8 cellular contexts compared by ENCODE assay signal in genomic region chr6:45714795-45715507, GRCh38.
DNase-seq lines count a peak whose midpoint lies in the region; ATAC-seq, FAIRE-seq and TF ChIP-seq lines count a peak whose summit lies in the region.

No MANE protein-coding gene starts in this region.

- no TSS peak for BruUV-seq in K562 (replicated peaks; lab: Mats Ljungman, UMichigan)

- no peaks in the 10 kb centered on the region for H3K36me3 ChIP-seq in K562 (ENCODE audit: control insufficient read depth, insufficient read depth, low read length)
- no peaks in the 10 kb centered on the region for H3K36me3 ChIP-seq in gastrocnemius medialis

- POLR2A ChIA-PET in K562 (lab: Yijun Ruan, JAX), result interaction anchor here (0.6 to 1.0 kb wide), 4 partner anchors 260 to 1062 kb away, joined by 3 read pairs; no protein-coding TSS in a partner anchor

- intact Hi-C loops in K562 (cut with micrococcal nuclease), result loop anchor here (1.0 to 5.0 kb wide), 5 partner anchors 294 to 1238 kb away; partner anchors contain the start of gene SUPT3H
- intact Hi-C loops in gastrocnemius medialis (cut with DNase I; ENCODE audit: low total_unique reads), result loop anchor here (1.0 to 5.0 kb wide), 4 partner anchors 292 to 1238 kb away; no protein-coding TSS in a partner anchor

- peak; percentile 94 to 97 for TF ChIP-seq RAD21 in K562 (CRISPR knock-in tag; conservative IDR thresholded peaks at IDR 0.05 in 1 of 2, IDR thresholded peaks at IDR 0.05 in 1 of 2)

- 0 out of 2 replicates have a peak, but pooled peaks cover 5% of the 10 kb centered on the region for H4K20me1 ChIP-seq in K562 (replicated peaks; ENCODE audit: control insufficient read depth, insufficient read depth, low read length)

- DNase-seq in COLO668 (lab: John Stamatoyannopoulos, UW; ENCODE audit: unreplicated experiment) (peak; percentile 23), GM20000 (ENCODE audit: low spot score) (peak; percentile 60), NCI-H1048 (lab: John Stamatoyannopoulos, UW) (peak; percentile 37), SW480 (ENCODE audit: low spot score) (peak; percentile 81), K562 (ENCODE audit: extremely low read depth in 1 of 4, low spot score in 3 of 4) (peak; percentile 20 to 69 (median 44)), hippocampal formation (lab: John Stamatoyannopoulos, UW) (peak; percentile 19 to 88), gastrocnemius medialis (peak; percentile 16 to 43)

- TF ChIP-seq POLR2A in K562 (conservative IDR thresholded peaks at IDR 0.05) (no peak), gastrocnemius medialis (IDR thresholded peaks at IDR 0.05) (no peak)

- H3K27me3 ChIP-seq in K562 (ENCODE audit: control insufficient read depth in 2 of 2, insufficient read depth in 2 of 2, low read length in 2 of 2), result peaks cover 21 to 40% of the 10 kb centered on the region in 2 experiments
- H3K27me3 ChIP-seq in gastrocnemius medialis, result no peaks in the 10 kb centered on the region

- TF ChIP-seq EP300 in K562 (IDR thresholded peaks at IDR 0.05; ENCODE audit: low read length), result no peak

- CTCF ChIA-PET in K562 (lab: Yijun Ruan, JAX; ENCODE audit: low intra/inter-chr PET ratio), result interaction anchor here (1.6 to 2.6 kb wide), 2 partner anchors 1060 to 1245 kb away, joined by 6 to 11 read pairs; no protein-coding TSS in a partner anchor

- H3K4me2 ChIP-seq in K562 (ENCODE audit: insufficient read depth, low read length), result no peak overlapping the region

- H3K4me3 ChIP-seq in K562 (no peak overlapping the region), gastrocnemius medialis (no peak overlapping the region)

- H3K4me1 ChIP-seq in K562 (replicated peaks in 1 of 2; ENCODE audit: control insufficient read depth in 2 of 2, insufficient read depth in 2 of 2, low read length in 2 of 2) (no peaks in the 10 kb centered on the region; a peak in 1 of 5 replicates), gastrocnemius medialis (peaks cover 0 to 7% of the 10 kb centered on the region in 2 donors)

- H3K27ac ChIP-seq in K562 (ENCODE audit: extremely low read depth, low read depth, low read length) (no peak overlapping the region), gastrocnemius medialis (no peak overlapping the region)

- WGBS in K562 (ENCODE audit: insufficient coverage, low coverage, missing lambda C conversion rate), result 2% methylated on average over 6 of the region's 6 CpGs

- no peaks in the 10 kb centered on the region for H3K9me1 ChIP-seq in K562 (ENCODE audit: control insufficient read depth, insufficient read depth, low read length)

- no peak overlapping the region for H3K9ac ChIP-seq in K562 (ENCODE audit: insufficient read depth in 1 of 2, low read depth in 2 of 2, low read length in 2 of 2)

- H3K79me2 ChIP-seq in K562 (ENCODE audit: control insufficient read depth, insufficient read depth, low read length), result no peaks in the 10 kb centered on the region

- peak; percentile 40 for TF ChIP-seq CTCF in GM20000 (IDR thresholded peaks at IDR 0.05; ENCODE audit: extremely low read depth, missing control alignments)
- TF ChIP-seq CTCF in K562 (IDR thresholded peaks at IDR 0.05 in 2 of 3, conservative IDR thresholded peaks at IDR 0.05 in 1 of 3; ENCODE audit: insufficient read depth in 2 of 3, low read depth in 1 of 3, low read length in 3 of 3), result peak; percentile 74 to 87 (median 77)
- TF ChIP-seq CTCF in gastrocnemius medialis (IDR thresholded peaks at IDR 0.05 in 4 of 5, conservative IDR thresholded peaks at IDR 0.05 in 1 of 5), result peak; percentile 60 to 84 (median 70)

- H3K9me3 ChIP-seq in K562 (replicated peaks; ENCODE audit: control insufficient read depth, insufficient read depth, low read depth, low read length) (no peaks in the 10 kb centered on the region), gastrocnemius medialis (no peaks in the 10 kb centered on the region)

- in situ Hi-C loops in K562 (cut with MboI) (loop anchor here (10.0 kb wide), 1 partner anchor 1060 kb away; no protein-coding TSS in a partner anchor), gastrocnemius medialis (cut with MboI; ENCODE audit: low sequenced_read_pairs in 4 of 4) (loop anchor here (5.0 to 25.0 kb wide), 8 partner anchors 290 to 1240 kb away; no protein-coding TSS in a partner anchor)

- H2AFZ ChIP-seq in K562 (ENCODE audit: low read depth, low read length), result no peak overlapping the region

- peak; percentile 91 for FAIRE-seq in K562 (lab: Jason Lieb, UNC)

- ATAC-seq in K562 (peak; percentile 94), gastrocnemius medialis (peak; percentile 95 to 96), GM21367 (IDR thresholded peaks at IDR 0.05; ENCODE audit: unreplicated experiment) (no peak)

TF ChIP-seq in K562, 482 proteins besides CTCF, POLR2A, EP300 and RAD21 (continues in another document):
- TF ChIP-seq SMAD2 (IDR thresholded peaks at IDR 0.05; ENCODE audit: low read depth, low read length), result no peak
- no peak for TF ChIP-seq TRIM25 (IDR thresholded peaks at IDR 0.05; ENCODE audit: borderline replicate concordance)
- TF ChIP-seq YBX1 (IDR thresholded peaks at IDR 0.05), result no peak
- TF ChIP-seq DEAF1 (CRISPR knock-in tag; IDR thresholded peaks at IDR 0.05), result peak; percentile 92
- TF ChIP-seq STAG1 (CRISPR knock-in tag; IDR thresholded peaks at IDR 0.05; ENCODE audit: borderline replicate concordance), result peak; percentile 93
- TF ChIP-seq ZNF583 (CRISPR knock-in tag; IDR thresholded peaks at IDR 0.05), result no peak
- TF ChIP-seq ZFP91 (CRISPR knock-in tag; IDR thresholded peaks at IDR 0.05), result no peak
- TF ChIP-seq GTF2A2 (tag; IDR thresholded peaks at IDR 0.05), result no peak
- TF ChIP-seq MAZ (CRISPR knock-in tag; conservative IDR thresholded peaks at IDR 0.05 in 1 of 2, IDR thresholded peaks at IDR 0.05 in 1 of 2), result peak in 1 of 2 experiments; percentile 25; a peak in 1 of 4 replicates
- 0 out of 2 replicates have a peak, but pooled peaks have one; percentile 45 for TF ChIP-seq RB1 (IDR thresholded peaks at IDR 0.05; ENCODE audit: low read depth)
- TF ChIP-seq MCM2 (IDR thresholded peaks at IDR 0.05; ENCODE audit: low read depth), result no peak
- no peak for TF ChIP-seq PATZ1 (CRISPR knock-in tag; IDR thresholded peaks at IDR 0.05; ENCODE audit: borderline replicate concordance)
- TF ChIP-seq MECOM (CRISPR knock-in tag; IDR thresholded peaks at IDR 0.05), result no peak
- no peak for TF ChIP-seq NCOA6 (IDR thresholded peaks at IDR 0.05)

Comparison
In these comparisons a context has a peak if more than half of its experiments do, and no peak if none do; other contexts are left out.
1. DNase-seq: peak in every context shown above with its lines; median percentile 81 in SW480; 60 in GM20000; 54 in hippocampal formation; 44 in K562; 37 in NCI-H1048; 30 in gastrocnemius medialis; 23 in COLO668.